In genomic region chr2:241509408-241509784, GRCh38 we compare ENCODE assay signal across 9 cellular contexts. TPM values are rescaled to one million over a fixed set of nuclear protein-coding genes. Genes with fewer than 3 reads are reported as not detected.
DNase-seq lines count a peak whose midpoint lies in the region; ATAC-seq, FAIRE-seq and TF ChIP-seq lines count a peak whose summit lies in the region.
"Had no signal": no experiment of that assay in that cellular context is flagged by ENCODE, and none has a peak within 500 bp of the region (broad histone marks: within the 10 kb centered on the region; RNA-seq: fewer than 3 reads in every experiment).

No MANE protein-coding gene starts in this region.

- H3K27me3 Mint-ChIP-seq in activated naive CD4-positive, alpha-beta T cell treated with anti-CD3 and anti-CD28 coated beads for 36 hours (ENCODE audit: low read depth), result no peaks in the 10 kb centered on the region

- CTCF ChIA-PET in activated naive CD4-positive, alpha-beta T cell treated with anti-CD3 and anti-CD28 coated beads for 36 hours (lab: Charles Lee), result no interaction called here

- H3K4me3 ChIP-seq in bronchial epithelial cell (ENCODE audit: low read depth, low read length) (peak overlapping the region; percentile 78), mesodermal cell (ENCODE audit: extremely low read depth, insufficient read depth, low read length, poor library complexity, severe bottlenecking) (peak overlapping the region; percentile 83), upper lobe of left lung (peak overlapping the region; percentile 73 to 95 (median 90))

- WGBS in mesodermal cell (ENCODE audit: insufficient coverage in 2 of 2), 2 experiments, result 72 to 89% methylated on average over 8 to 9 of the region's 9 CpGs
- 44 to 50% methylated on average over 8 to 9 of the region's 9 CpGs for WGBS in upper lobe of left lung, 2 donors

- TF ChIP-seq CTCF in bronchial epithelial cell (IDR thresholded peaks at IDR 0.05; ENCODE audit: insufficient read depth, low read length, severe bottlenecking) (no peak), upper lobe of left lung (IDR thresholded peaks at IDR 0.05) (no peak)

- DNase-seq in activated naive CD4-positive, alpha-beta T cell treated with anti-CD3 and anti-CD28 coated beads for 36 hours, result no peak
- DNase-seq in activated naive CD4-positive, alpha-beta T cell treated with anti-CD3 and anti-CD28 coated beads, Interleukin-2, amount 50 U/mL, for 16 hours, result no peak
- no peak for DNase-seq in bronchial epithelial cell (ENCODE audit: low read depth)
- no peak for DNase-seq in upper lobe of left lung
- DNase-seq in Ammon's horn (ENCODE audit: low spot score), result no peak
- DNase-seq in SKM-1 (lab: John Stamatoyannopoulos, UW; ENCODE audit: unreplicated experiment), result no peak

- H3K27ac ChIP-seq in mesodermal cell (ENCODE audit: low read depth, low read length, severe bottlenecking), result no peak overlapping the region
- peak overlapping the region; percentile 75 to 92 (median 88) for H3K27ac ChIP-seq in upper lobe of left lung

- H3K27ac Mint-ChIP-seq in activated naive CD4-positive, alpha-beta T cell treated with anti-CD3 and anti-CD28 coated beads for 36 hours, result no peak overlapping the region

- no peak for TF ChIP-seq POLR2A in upper lobe of left lung (IDR thresholded peaks at IDR 0.05)

- peaks cover 21% of the 10 kb centered on the region for H3K4me1 Mint-ChIP-seq in activated naive CD4-positive, alpha-beta T cell treated with anti-CD3 and anti-CD28 coated beads for 36 hours (ENCODE audit: low read depth)

- no peak for TF ChIP-seq EP300 in upper lobe of left lung (IDR thresholded peaks at IDR 0.05)

- H3K27me3 ChIP-seq in bronchial epithelial cell (ENCODE audit: control insufficient read depth, insufficient read depth, low read length) (no peaks in the 10 kb centered on the region), upper lobe of left lung (no peaks in the 10 kb centered on the region)

- H3K9me3 ChIP-seq in mesodermal cell (ENCODE audit: control insufficient read depth, low read length) (no peaks in the 10 kb centered on the region), upper lobe of left lung (no peaks in the 10 kb centered on the region)

- intact Hi-C loops in activated naive CD4-positive, alpha-beta T cell treated with anti-CD3 and anti-CD28 coated beads for 36 hours (cut with micrococcal nuclease), result loop anchor here (2.0 to 5.0 kb wide), 3 partner anchors 65 to 223 kb away; partner anchors contain the start of genes ATG4B, D2HGDH and THAP4

- no peaks in the 10 kb centered on the region for H3K9me3 Mint-ChIP-seq in activated naive CD4-positive, alpha-beta T cell treated with anti-CD3 and anti-CD28 coated beads for 36 hours

- H3K4me1 ChIP-seq in mesodermal cell (ENCODE audit: control insufficient read depth, insufficient read depth, low read length, poor library complexity, severe bottlenecking) (peaks cover 19% of the 10 kb centered on the region), upper lobe of left lung (peaks cover 15 to 38% (median 33%) of the 10 kb centered on the region in 4 donors)

- FAIRE-seq in bronchial epithelial cell (lab: Jason Lieb, UNC), result no peak
- FAIRE-seq: TTC549 had no signal

- no peak for ATAC-seq in upper lobe of left lung (ENCODE audit: low FRiP score in 2 of 2)
- ATAC-seq in GM18502 (IDR thresholded peaks at IDR 0.05; ENCODE audit: poor library complexity, unreplicated experiment), result no peak

- peaks cover 2% of the 10 kb centered on the region for H3K36me3 ChIP-seq in bronchial epithelial cell (ENCODE audit: control insufficient read depth, insufficient read depth, low read length)
- H3K36me3 ChIP-seq in mesodermal cell (ENCODE audit: control insufficient read depth, insufficient read depth, low read length), result peaks cover 17% of the 10 kb centered on the region
- H3K36me3 ChIP-seq in upper lobe of left lung, result no peaks in the 10 kb centered on the region

- no peaks in the 10 kb centered on the region for H3K36me3 Mint-ChIP-seq in activated naive CD4-positive, alpha-beta T cell treated with anti-CD3 and anti-CD28 coated beads for 36 hours (ENCODE audit: low read depth)

- peak overlapping the region; percentile 76 for H3K4me3 Mint-ChIP-seq in activated naive CD4-positive, alpha-beta T cell treated with anti-CD3 and anti-CD28 coated beads for 36 hours

RNA-seq across cellular contexts. Expression of gene STK25, which starts 1.0 kb away (rescaled TPM):
- total RNA-seq in activated naive CD4-positive, alpha-beta T cell treated with anti-CD3 and anti-CD28 coated beads for 36 hours, result 10 to 100 TPM; 81.2 to 88.4 TPM
- total RNA-seq in bronchial epithelial cell, result 196 and 218 TPM in 2 replicates
- 191 TPM for polyA plus RNA-seq in mesodermal cell (2013, experiment 1 of 2)
- 176 TPM for polyA plus RNA-seq in mesodermal cell (2013, experiment 2 of 2)
- total RNA-seq in upper lobe of left lung, result 100 to 1,000 TPM in 5 of 6 donors, 10 to 100 TPM in 1; 97.3 to 351 (median 134) TPM

RNA-seq across cellular contexts. Expression of gene BOK, which starts 49.1 kb away (rescaled TPM):
- total RNA-seq in activated naive CD4-positive, alpha-beta T cell treated with anti-CD3 and anti-CD28 coated beads for 36 hours, result not detected
- total RNA-seq in bronchial epithelial cell (18.4 and 19.5 TPM in 2 replicates), upper lobe of left lung (100 to 1,000 TPM in 1 of 6 donors, 10 to 100 TPM in 5; 42.9 to 143 (median 61.3) TPM)
- polyA plus RNA-seq in mesodermal cell (2013, experiment 1 of 2), result 33.0 TPM
- polyA plus RNA-seq in mesodermal cell (2013, experiment 2 of 2), result 28.9 TPM

Comparison
In these comparisons a context has a peak if more than half of its experiments do, and no peak if none do; other contexts are left out.
1. RNA of gene BOK, which starts 49.1 kb away (total RNA-seq): 42.9 to 143 TPM in upper lobe of left lung and 18.4 to 19.5 TPM in bronchial epithelial cell; not detected in activated naive CD4-positive, alpha-beta T cell treated with anti-CD3 and anti-CD28 coated beads for 36 hours; every median in the first group is over 10 times any median in the second.
2. Peak in every context shown above with its lines, with median percentiles within 50 percentile points of each other: H3K4me3 ChIP-seq.